Comparison of ENCODE assay signal across 31 cellular contexts in the genomic region with DNA sequence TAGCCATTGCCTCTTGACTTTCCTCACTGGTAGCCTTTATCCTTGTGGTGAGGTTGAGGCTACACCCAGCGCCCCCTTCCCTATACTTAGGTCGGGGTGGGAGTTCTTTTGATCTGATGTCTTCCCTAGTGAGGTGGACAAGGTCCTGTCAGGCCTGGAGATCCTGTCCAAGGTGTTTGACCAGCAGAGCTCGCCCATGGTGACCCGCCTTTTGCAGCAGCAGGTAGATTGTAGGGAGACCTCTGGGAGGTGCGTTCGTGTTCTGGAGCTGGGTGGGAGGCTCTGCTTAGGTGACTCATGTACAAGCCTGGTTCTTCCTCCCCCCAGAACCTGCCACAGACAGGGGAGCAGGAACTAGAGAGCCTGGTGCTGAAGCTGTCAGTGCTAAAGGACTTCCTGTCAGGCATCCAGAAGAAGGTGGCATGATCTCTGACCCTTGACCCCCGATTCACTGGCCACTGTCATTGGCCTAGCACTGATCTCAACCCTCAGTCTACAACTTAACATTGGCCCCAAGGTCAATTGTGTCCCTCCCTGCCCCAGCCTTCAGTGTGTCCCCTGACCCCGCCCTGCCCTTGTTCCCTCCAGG. TPM values are rescaled to one million over a fixed set of nuclear protein-coding genes. Genes with fewer than 3 reads are reported as not detected.
DNase-seq lines count a peak whose midpoint lies in the region; TF ChIP-seq lines count a peak whose summit lies in the region.
"Had no signal": no experiment of that assay in that cellular context is flagged by ENCODE, and none has a peak within 500 bp of the region (broad histone marks: within the 10 kb centered on the region; RNA-seq: fewer than 3 reads in every experiment).

No MANE protein-coding gene starts in this region.

- H3K36me3 Mint-ChIP-seq in Caco-2 (ENCODE audit: insufficient read depth, unreplicated experiment) = peaks cover 93% of the 10 kb centered on the region
- H3K36me3 Mint-ChIP-seq in endodermal cell (ENCODE audit: low read depth) = peaks cover 70% of the 10 kb centered on the region
- peaks cover 29% of the 10 kb centered on the region for H3K36me3 Mint-ChIP-seq in activated T-helper 1 cell treated with anti-CD3 and anti-CD28 coated beads, Interleukin-12 subunit alpha, Interleukin-12 subunit beta, Interleukin-2, Interleukin-4 antibody, amounts not matched to agents 30 ng/mL and 10 ng/mL and 1 ng/mL, durations not matched to agents 14 hours and 24 hours and 36 hours (ENCODE audit: low read depth)
- H3K36me3 Mint-ChIP-seq: activated naive CD4-positive, alpha-beta T cell treated with anti-CD3 and anti-CD28 coated beads, Interleukin-2, amount 50 U/mL, for 24 hours had no signal

- 94 to 95% methylated on average over 4 to 8 of the region's 8 CpGs for WGBS in endodermal cell (ENCODE audit: insufficient coverage in 1 of 2, insufficient read length in 1 of 2), 2 experiments

- POLR2A ChIA-PET in Caco-2 (lab: Charles Lee) (no interaction called here), HEK293 (lab: Yijun Ruan, JAX) (no interaction called here)

- no TSS peak for BruUV-seq in Caco-2 (replicated peaks; lab: Mats Ljungman, UMichigan)

- intact Hi-C loops in Caco-2 (cut with micrococcal nuclease; ENCODE audit: unreplicated experiment) = no loop called here
- intact Hi-C loops in posterior vena cava (cut with DNase I) = loop anchor here in 1 of 2 donors (10.0 kb wide), 2 partner anchors 205 kb away; a partner anchor contains a TSS
- intact Hi-C loops in activated T-helper 1 cell treated with anti-CD3 and anti-CD28 coated beads, Interleukin-12 subunit alpha, Interleukin-12 subunit beta, Interleukin-2, Interleukin-4 antibody, amounts not matched to agents 30 ng/mL and 10 ng/mL and 1 ng/mL, durations not matched to agents 14 hours and 24 hours and 36 hours (cut with micrococcal nuclease) = loop anchor here (10.0 kb wide), 1 partner anchor 1145 kb away; a partner anchor contains a TSS

- H3K9me3 ChIP-seq in Caco-2 (no peaks in the 10 kb centered on the region), HEK293 (ENCODE audit: control insufficient read depth, insufficient read depth, low read depth, low read length) (no peaks in the 10 kb centered on the region), endodermal cell (ENCODE audit: control insufficient read depth, low read length) (no peaks in the 10 kb centered on the region)
- H3K9me3 ChIP-seq: HAP-1 had no signal

- H3K27ac ChIP-seq in HEK293 (ENCODE audit: extremely low read depth, low read depth, low read length) (no peak overlapping the region), endodermal cell (ENCODE audit: low read depth, low read length) (no peak overlapping the region)
- H3K27ac ChIP-seq: epithelial cell of prostate, WERI-Rb-1 had no signal

- H3K4me1 Mint-ChIP-seq in Caco-2 (ENCODE audit: low read depth, unreplicated experiment) = peaks cover 7% of the 10 kb centered on the region
- peaks cover 14% of the 10 kb centered on the region for H3K4me1 Mint-ChIP-seq in endodermal cell
- H3K4me1 Mint-ChIP-seq in activated T-helper 1 cell treated with anti-CD3 and anti-CD28 coated beads, Interleukin-12 subunit alpha, Interleukin-12 subunit beta, Interleukin-2, Interleukin-4 antibody, amounts not matched to agents 30 ng/mL and 10 ng/mL and 1 ng/mL, durations not matched to agents 14 hours and 24 hours and 36 hours (ENCODE audit: low read depth) = peaks cover 8% of the 10 kb centered on the region

- H3K27me3 Mint-ChIP-seq in Caco-2 (ENCODE audit: insufficient read depth, unreplicated experiment) (no peaks in the 10 kb centered on the region), endodermal cell (ENCODE audit: insufficient read depth) (no peaks in the 10 kb centered on the region)
- no peaks in the 10 kb centered on the region for H3K27me3 Mint-ChIP-seq in activated T-helper 1 cell treated with anti-CD3 and anti-CD28 coated beads, Interleukin-12 subunit alpha, Interleukin-12 subunit beta, Interleukin-2, Interleukin-4 antibody, amounts not matched to agents 30 ng/mL and 10 ng/mL and 1 ng/mL, durations not matched to agents 14 hours and 24 hours and 36 hours (ENCODE audit: insufficient read depth)
- H3K27me3 Mint-ChIP-seq: activated naive CD4-positive, alpha-beta T cell treated with anti-CD3 and anti-CD28 coated beads, Interleukin-2, amount 50 U/mL, for 24 hours; CD4-positive, CD25-positive, alpha-beta regulatory T cell; central memory CD8-positive, alpha-beta T cell had no signal

- H3K36me3 ChIP-seq in Caco-2 (ENCODE audit: control insufficient read depth, insufficient read depth, low read length) = peaks cover 19% of the 10 kb centered on the region
- H3K36me3 ChIP-seq in HEK293 (ENCODE audit: control insufficient read depth in 2 of 2, insufficient read depth in 1 of 2, low read length in 2 of 2) = peaks cover 0 to 84% of the 10 kb centered on the region in 2 experiments; a peak in 2 of 3 replicates
- peaks cover 83% of the 10 kb centered on the region for H3K36me3 ChIP-seq in endodermal cell (ENCODE audit: control insufficient read depth, insufficient read depth, low read length)

- H3K4me3 ChIP-seq in Caco-2 (ENCODE audit: low read depth, low read length) (no peak overlapping the region), HEK293 (ENCODE audit: low read depth, low read length) (no peak overlapping the region), endodermal cell (ENCODE audit: low read length) (no peak overlapping the region)
- H3K4me3 ChIP-seq: HAP-1 had no signal

- no peak overlapping the region for H3K4me3 Mint-ChIP-seq in Caco-2 (ENCODE audit: unreplicated experiment)
- H3K4me3 Mint-ChIP-seq in endodermal cell = no peak overlapping the region
- no peak overlapping the region for H3K4me3 Mint-ChIP-seq in activated T-helper 1 cell treated with anti-CD3 and anti-CD28 coated beads, Interleukin-12 subunit alpha, Interleukin-12 subunit beta, Interleukin-2, Interleukin-4 antibody, amounts not matched to agents 30 ng/mL and 10 ng/mL and 1 ng/mL, durations not matched to agents 14 hours and 24 hours and 36 hours
- H3K4me3 Mint-ChIP-seq: activated naive CD4-positive, alpha-beta T cell treated with anti-CD3 and anti-CD28 coated beads, Interleukin-2, amount 50 U/mL, for 24 hours; central memory CD8-positive, alpha-beta T cell had no signal

- no peak for TF ChIP-seq CTCF in Caco-2 (IDR thresholded peaks at IDR 0.05; ENCODE audit: insufficient read depth in 1 of 2, low read depth in 1 of 2, low read length in 1 of 2, severe bottlenecking in 1 of 2, unreplicated experiment in 1 of 2)
- TF ChIP-seq CTCF in HEK293 (tag by site-specific recombination; IDR thresholded peaks at IDR 0.05) = no peak
- TF ChIP-seq CTCF in endodermal cell (conservative IDR thresholded peaks at IDR 0.05) = no peak

- CTCF ChIA-PET in Caco-2 (lab: Charles Lee) = no interaction called here
- CTCF ChIA-PET in HEK293 (lab: Yijun Ruan, JAX) = interaction anchor here (0.6 to 1.1 kb wide), 3 partner anchors 201 to 454 kb away, joined by 3 read pairs; no protein-coding TSS in a partner anchor

- H3K27ac Mint-ChIP-seq in Caco-2 (ENCODE audit: unreplicated experiment) (peak overlapping the region; percentile 14), endodermal cell (peak overlapping the region; percentile 44)
- no peak overlapping the region for H3K27ac Mint-ChIP-seq in activated T-helper 1 cell treated with anti-CD3 and anti-CD28 coated beads, Interleukin-12 subunit alpha, Interleukin-12 subunit beta, Interleukin-2, Interleukin-4 antibody, amounts not matched to agents 30 ng/mL and 10 ng/mL and 1 ng/mL, durations not matched to agents 14 hours and 24 hours and 36 hours
- H3K27ac Mint-ChIP-seq: activated naive CD4-positive, alpha-beta T cell treated with anti-CD3 and anti-CD28 coated beads, Interleukin-2, amount 50 U/mL, for 24 hours had no signal

- H3K9ac ChIP-seq in endodermal cell (ENCODE audit: extremely low read depth, low read length, poor library complexity, severe bottlenecking) = no peak overlapping the region

- peaks cover 18% of the 10 kb centered on the region for H3K4me1 ChIP-seq in Caco-2
- no peaks in the 10 kb centered on the region for H3K4me1 ChIP-seq in HEK293 (ENCODE audit: control insufficient read depth, insufficient read depth, low read length)
- H3K4me1 ChIP-seq in endodermal cell (ENCODE audit: control insufficient read depth, insufficient read depth, low read length) = peaks cover 5% of the 10 kb centered on the region
- H3K4me1 ChIP-seq: HAP-1 had no signal

- H3K27me3 ChIP-seq in Caco-2 (replicated peaks; ENCODE audit: control insufficient read depth, insufficient read depth, low read length) (no peaks in the 10 kb centered on the region), endodermal cell (ENCODE audit: control insufficient read depth, insufficient read depth, low read length, poor library complexity, severe bottlenecking) (no peaks in the 10 kb centered on the region)

- H3K9me3 Mint-ChIP-seq in Caco-2 (ENCODE audit: unreplicated experiment) (no peaks in the 10 kb centered on the region), endodermal cell (no peaks in the 10 kb centered on the region)
- no peaks in the 10 kb centered on the region for H3K9me3 Mint-ChIP-seq in activated T-helper 1 cell treated with anti-CD3 and anti-CD28 coated beads, Interleukin-12 subunit alpha, Interleukin-12 subunit beta, Interleukin-2, Interleukin-4 antibody, amounts not matched to agents 30 ng/mL and 10 ng/mL and 1 ng/mL, durations not matched to agents 14 hours and 24 hours and 36 hours
- H3K9me3 Mint-ChIP-seq: activated naive CD4-positive, alpha-beta T cell treated with anti-CD3 and anti-CD28 coated beads, Interleukin-2, amount 50 U/mL, for 24 hours; CD4-positive, CD25-positive, alpha-beta regulatory T cell; central memory CD8-positive, alpha-beta T cell had no signal

- peak in 1 of 2 experiments; percentile 44 for DNase-seq in Caco-2
- peak; percentile 23 for DNase-seq in endodermal cell
- peak; percentile 41 for DNase-seq in posterior vena cava (ENCODE audit: low spot score)
- DNase-seq in NCI-H2107 (lab: John Stamatoyannopoulos, UW) = no peak
- DNase-seq in activated CD4-positive, alpha-beta T cell treated with anti-CD3 and anti-CD28 coated beads, Interleukin-2, amount 50 U/mL, for 4 hours = no peak
- no peak for DNase-seq in activated T-helper 1 cell treated with anti-CD3 and anti-CD28 coated beads, Interleukin-12 subunit alpha, Interleukin-12 subunit beta, Interleukin-2, Interleukin-4 antibody, amounts not matched to agents 30 ng/mL and 10 ng/mL and 1 ng/mL, durations not matched to agents 14 hours and 24 hours and 36 hours (ENCODE audit: low spot score)
- DNase-seq: activated CD4-positive, alpha-beta T cell treated with anti-CD3 and anti-CD28 coated beads, Interleukin-2, amount 50 U/mL, for 1 hour; activated T-cell treated with anti-CD3 and anti-CD28 coated beads, Interleukin-2, amount 50 U/mL, for 1 hour; CD4-positive, CD25-positive, alpha-beta regulatory T cell; glutamatergic neuron; mesenchymal stem cell; NCI-H1092 treated with DMSO at 0.1 percent for 48 hours; NCI-H2029; NCI-H226; NCI-H82; retina; small intestine; stimulated activated CD4-positive, alpha-beta T cell treated with anti-CD3 and anti-CD28 coated beads, Interleukin-1b, Interleukin-23, amount 100 ng/mL, for 48 hours; T-helper 9 cell; WERI-Rb-1 had no signal

RNA-seq across cellular contexts. Expression of a gene that starts 4.9 kb away (rescaled TPM):
- 393 and 396 TPM in 2 replicates for total RNA-seq in Caco-2 (2022)
- 100 to 1,000 TPM; 230 to 325 TPM for total RNA-seq in endodermal cell
- 149 TPM for polyA plus RNA-seq in endodermal cell (2013, experiment 1 of 2)
- 148 TPM for polyA plus RNA-seq in endodermal cell (2013, experiment 2 of 2)
- 100 to 1,000 TPM; 108 to 110 TPM for total RNA-seq in posterior vena cava
- 139 and 140 TPM in 2 replicates for total RNA-seq in activated T-helper 1 cell treated with anti-CD3 and anti-CD28 coated beads, Interleukin-12 subunit alpha, Interleukin-12 subunit beta, Interleukin-2, Interleukin-4 antibody, amounts not matched to agents 30 ng/mL and 10 ng/mL and 1 ng/mL, durations not matched to agents 14 hours and 24 hours and 36 hours

RNA-seq across cellular contexts. Expression of a gene that starts 12.8 kb away (rescaled TPM):
- total RNA-seq in Caco-2 (2022) = not detected in 2 replicates
- total RNA-seq in endodermal cell = not detected
- not detected for polyA plus RNA-seq in endodermal cell (2013, experiment 1 of 2)
- not detected for polyA plus RNA-seq in endodermal cell (2013, experiment 2 of 2)
- 10 to 100 TPM; 16.2 to 66.4 TPM for total RNA-seq in posterior vena cava
- not detected in 2 replicates for total RNA-seq in activated T-helper 1 cell treated with anti-CD3 and anti-CD28 coated beads, Interleukin-12 subunit alpha, Interleukin-12 subunit beta, Interleukin-2, Interleukin-4 antibody, amounts not matched to agents 30 ng/mL and 10 ng/mL and 1 ng/mL, durations not matched to agents 14 hours and 24 hours and 36 hours
- total RNA-seq: CD4-positive, CD25-positive, alpha-beta regulatory T cell; dermis microvascular lymphatic vessel endothelial cell; G401; HepG2; myocyte had no signal

RNA-seq across cellular contexts. Expression of a gene that starts 14.5 kb away (rescaled TPM):
- total RNA-seq in Caco-2 (2022) = not detected in 2 replicates
- under 1 TPM in 1 of 2 donors, not detected in 1; 0.92 TPM for total RNA-seq in endodermal cell
- polyA plus RNA-seq in endodermal cell (2013, experiment 1 of 2) = 1.7 TPM
- polyA plus RNA-seq in endodermal cell (2013, experiment 2 of 2) = 1.9 TPM
- not detected for total RNA-seq in posterior vena cava
- total RNA-seq in activated T-helper 1 cell treated with anti-CD3 and anti-CD28 coated beads, Interleukin-12 subunit alpha, Interleukin-12 subunit beta, Interleukin-2, Interleukin-4 antibody, amounts not matched to agents 30 ng/mL and 10 ng/mL and 1 ng/mL, durations not matched to agents 14 hours and 24 hours and 36 hours = not detected in 2 replicates
- total RNA-seq: CD4-positive, CD25-positive, alpha-beta regulatory T cell; dermis microvascular lymphatic vessel endothelial cell; G401; HepG2; myocyte; Right ventricle myocardium inferior; temporal lobe had no signal
- polyA plus RNA-seq: CD4-positive, CD25-positive, alpha-beta regulatory T cell; HepG2 had no signal

RNA-seq across cellular contexts. Expression of a gene that starts 37.5 kb away (rescaled TPM):
- total RNA-seq in Caco-2 (2022) = 65.9 and 93.4 TPM in 2 replicates
- 10 to 100 TPM; 13.8 to 19.3 TPM for total RNA-seq in endodermal cell
- polyA plus RNA-seq in endodermal cell (2013, experiment 1 of 2) = 5.8 TPM
- 4.8 TPM for polyA plus RNA-seq in endodermal cell (2013, experiment 2 of 2)
- not detected for total RNA-seq in posterior vena cava
- not detected in 2 replicates for total RNA-seq in activated T-helper 1 cell treated with anti-CD3 and anti-CD28 coated beads, Interleukin-12 subunit alpha, Interleukin-12 subunit beta, Interleukin-2, Interleukin-4 antibody, amounts not matched to agents 30 ng/mL and 10 ng/mL and 1 ng/mL, durations not matched to agents 14 hours and 24 hours and 36 hours
- total RNA-seq: CD4-positive, CD25-positive, alpha-beta regulatory T cell; dermis microvascular lymphatic vessel endothelial cell; HepG2 had no signal
- polyA plus RNA-seq: CD4-positive, CD25-positive, alpha-beta regulatory T cell had no signal

Comparison
In these comparisons a context has a peak if more than half of its experiments do, and no peak if none do; other contexts are left out.
1. DNase-seq: peak in endodermal cell (single experiment) and posterior vena cava (single experiment); none in NCI-H2107 (single experiment), activated CD4-positive, alpha-beta T cell treated with anti-CD3 and anti-CD28 coated beads, Interleukin-2, amount 50 U/mL, for 4 hours (0 of 2) and activated T-helper 1 cell treated with anti-CD3 and anti-CD28 coated beads, Interleukin-12 subunit alpha, Interleukin-12 subunit beta, Interleukin-2, Interleukin-4 antibody, amounts not matched to agents 30 ng/mL and 10 ng/mL and 1 ng/mL, durations not matched to agents 14 hours and 24 hours and 36 hours (single experiment).
2. RNA of a gene that starts 12.8 kb away (total RNA-seq): 16.2 to 66.4 TPM in posterior vena cava; not detected in Caco-2, not detected in endodermal cell and not detected in activated T-helper 1 cell treated with anti-CD3 and anti-CD28 coated beads, Interleukin-12 subunit alpha, Interleukin-12 subunit beta, Interleukin-2, Interleukin-4 antibody, amounts not matched to agents 30 ng/mL and 10 ng/mL and 1 ng/mL, durations not matched to agents 14 hours and 24 hours and 36 hours; every median in the first group is over 10 times any median in the second.